ENCODE assay signal across 1 cellular context in the genomic region with DNA sequence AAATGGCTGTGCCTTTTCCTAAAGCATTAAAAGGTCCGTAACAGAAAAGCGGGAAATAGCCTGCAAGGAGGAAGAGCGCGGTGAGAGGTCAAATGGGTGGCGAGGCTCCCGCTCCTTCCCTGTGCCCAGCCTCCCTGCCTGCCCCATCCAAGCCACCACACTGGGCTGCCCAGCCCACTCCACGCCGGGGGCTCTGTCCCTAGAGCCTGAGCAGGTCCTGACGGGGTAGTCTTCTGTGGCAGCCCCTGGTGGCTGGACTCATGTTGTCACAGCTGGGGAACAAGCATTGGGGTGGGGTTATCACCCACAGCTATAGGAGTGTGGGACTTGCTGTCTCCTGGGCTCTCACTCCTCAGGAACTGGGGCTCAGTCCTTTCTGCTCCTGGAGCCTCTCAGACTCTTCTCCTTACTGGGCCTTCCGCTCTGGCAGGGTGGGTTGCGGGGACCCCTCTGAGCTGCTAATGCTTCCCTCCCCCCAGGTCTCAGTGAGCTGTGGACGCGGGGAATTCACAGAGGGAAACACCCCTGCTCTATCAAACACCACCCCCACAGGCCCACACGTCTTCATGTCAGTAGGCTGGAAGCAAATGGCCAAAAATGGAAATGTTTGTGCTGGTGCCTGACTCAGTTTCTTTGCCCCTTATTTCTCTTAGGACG.
TF ChIP-seq lines count a peak whose summit lies in the region.

No MANE protein-coding gene starts in this region.

TF ChIP-seq in GM23338, 12 proteins besides CTCF, POLR2A, EP300 and RAD21:
- TF ChIP-seq, protein P1, sequence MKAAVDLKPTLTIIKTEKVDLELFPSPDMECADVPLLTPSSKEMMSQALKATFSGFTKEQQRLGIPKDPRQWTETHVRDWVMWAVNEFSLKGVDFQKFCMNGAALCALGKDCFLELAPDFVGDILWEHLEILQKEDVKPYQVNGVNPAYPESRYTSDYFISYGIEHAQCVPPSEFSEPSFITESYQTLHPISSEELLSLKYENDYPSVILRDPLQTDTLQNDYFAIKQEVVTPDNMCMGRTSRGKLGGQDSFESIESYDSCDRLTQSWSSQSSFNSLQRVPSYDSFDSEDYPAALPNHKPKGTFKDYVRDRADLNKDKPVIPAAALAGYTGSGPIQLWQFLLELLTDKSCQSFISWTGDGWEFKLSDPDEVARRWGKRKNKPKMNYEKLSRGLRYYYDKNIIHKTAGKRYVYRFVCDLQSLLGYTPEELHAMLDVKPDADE (IDR thresholded peaks at IDR 0.05): no peak
- TF ChIP-seq ZNF331 (CRISPR knock-in tag; IDR thresholded peaks at IDR 0.05; ENCODE audit: low read depth) (no peak), JUNB (IDR thresholded peaks at IDR 0.05; ENCODE audit: unreplicated experiment) (no peak), STAT1 (IDR thresholded peaks at IDR 0.05; ENCODE audit: unreplicated experiment) (no peak), CREB1 (CRISPR knock-in tag; IDR thresholded peaks at IDR 0.05; ENCODE audit: low read depth) (no peak), EZH2phosphoT487 (IDR thresholded peaks at IDR 0.05; ENCODE audit: unreplicated experiment) (no peak), ZNF114 (CRISPR knock-in tag; IDR thresholded peaks at IDR 0.05) (no peak), EZH2 (IDR thresholded peaks at IDR 0.05; ENCODE audit: low read depth, unreplicated experiment) (no peak), POLR2AphosphoS5 (IDR thresholded peaks at IDR 0.05; ENCODE audit: low read depth) (no peak), NANOG (IDR thresholded peaks at IDR 0.05; ENCODE audit: borderline replicate concordance) (no peak)
- TF ChIP-seq, protein P2, sequence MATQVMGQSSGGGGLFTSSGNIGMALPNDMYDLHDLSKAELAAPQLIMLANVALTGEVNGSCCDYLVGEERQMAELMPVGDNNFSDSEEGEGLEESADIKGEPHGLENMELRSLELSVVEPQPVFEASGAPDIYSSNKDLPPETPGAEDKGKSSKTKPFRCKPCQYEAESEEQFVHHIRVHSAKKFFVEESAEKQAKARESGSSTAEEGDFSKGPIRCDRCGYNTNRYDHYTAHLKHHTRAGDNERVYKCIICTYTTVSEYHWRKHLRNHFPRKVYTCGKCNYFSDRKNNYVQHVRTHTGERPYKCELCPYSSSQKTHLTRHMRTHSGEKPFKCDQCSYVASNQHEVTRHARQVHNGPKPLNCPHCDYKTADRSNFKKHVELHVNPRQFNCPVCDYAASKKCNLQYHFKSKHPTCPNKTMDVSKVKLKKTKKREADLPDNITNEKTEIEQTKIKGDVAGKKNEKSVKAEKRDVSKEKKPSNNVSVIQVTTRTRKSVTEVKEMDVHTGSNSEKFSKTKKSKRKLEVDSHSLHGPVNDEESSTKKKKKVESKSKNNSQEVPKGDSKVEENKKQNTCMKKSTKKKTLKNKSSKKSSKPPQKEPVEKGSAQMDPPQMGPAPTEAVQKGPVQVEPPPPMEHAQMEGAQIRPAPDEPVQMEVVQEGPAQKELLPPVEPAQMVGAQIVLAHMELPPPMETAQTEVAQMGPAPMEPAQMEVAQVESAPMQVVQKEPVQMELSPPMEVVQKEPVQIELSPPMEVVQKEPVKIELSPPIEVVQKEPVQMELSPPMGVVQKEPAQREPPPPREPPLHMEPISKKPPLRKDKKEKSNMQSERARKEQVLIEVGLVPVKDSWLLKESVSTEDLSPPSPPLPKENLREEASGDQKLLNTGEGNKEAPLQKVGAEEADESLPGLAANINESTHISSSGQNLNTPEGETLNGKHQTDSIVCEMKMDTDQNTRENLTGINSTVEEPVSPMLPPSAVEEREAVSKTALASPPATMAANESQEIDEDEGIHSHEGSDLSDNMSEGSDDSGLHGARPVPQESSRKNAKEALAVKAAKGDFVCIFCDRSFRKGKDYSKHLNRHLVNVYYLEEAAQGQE (IDR thresholded peaks at IDR 0.05; ENCODE audit: unreplicated experiment): no peak
- TF ChIP-seq, protein P3, sequence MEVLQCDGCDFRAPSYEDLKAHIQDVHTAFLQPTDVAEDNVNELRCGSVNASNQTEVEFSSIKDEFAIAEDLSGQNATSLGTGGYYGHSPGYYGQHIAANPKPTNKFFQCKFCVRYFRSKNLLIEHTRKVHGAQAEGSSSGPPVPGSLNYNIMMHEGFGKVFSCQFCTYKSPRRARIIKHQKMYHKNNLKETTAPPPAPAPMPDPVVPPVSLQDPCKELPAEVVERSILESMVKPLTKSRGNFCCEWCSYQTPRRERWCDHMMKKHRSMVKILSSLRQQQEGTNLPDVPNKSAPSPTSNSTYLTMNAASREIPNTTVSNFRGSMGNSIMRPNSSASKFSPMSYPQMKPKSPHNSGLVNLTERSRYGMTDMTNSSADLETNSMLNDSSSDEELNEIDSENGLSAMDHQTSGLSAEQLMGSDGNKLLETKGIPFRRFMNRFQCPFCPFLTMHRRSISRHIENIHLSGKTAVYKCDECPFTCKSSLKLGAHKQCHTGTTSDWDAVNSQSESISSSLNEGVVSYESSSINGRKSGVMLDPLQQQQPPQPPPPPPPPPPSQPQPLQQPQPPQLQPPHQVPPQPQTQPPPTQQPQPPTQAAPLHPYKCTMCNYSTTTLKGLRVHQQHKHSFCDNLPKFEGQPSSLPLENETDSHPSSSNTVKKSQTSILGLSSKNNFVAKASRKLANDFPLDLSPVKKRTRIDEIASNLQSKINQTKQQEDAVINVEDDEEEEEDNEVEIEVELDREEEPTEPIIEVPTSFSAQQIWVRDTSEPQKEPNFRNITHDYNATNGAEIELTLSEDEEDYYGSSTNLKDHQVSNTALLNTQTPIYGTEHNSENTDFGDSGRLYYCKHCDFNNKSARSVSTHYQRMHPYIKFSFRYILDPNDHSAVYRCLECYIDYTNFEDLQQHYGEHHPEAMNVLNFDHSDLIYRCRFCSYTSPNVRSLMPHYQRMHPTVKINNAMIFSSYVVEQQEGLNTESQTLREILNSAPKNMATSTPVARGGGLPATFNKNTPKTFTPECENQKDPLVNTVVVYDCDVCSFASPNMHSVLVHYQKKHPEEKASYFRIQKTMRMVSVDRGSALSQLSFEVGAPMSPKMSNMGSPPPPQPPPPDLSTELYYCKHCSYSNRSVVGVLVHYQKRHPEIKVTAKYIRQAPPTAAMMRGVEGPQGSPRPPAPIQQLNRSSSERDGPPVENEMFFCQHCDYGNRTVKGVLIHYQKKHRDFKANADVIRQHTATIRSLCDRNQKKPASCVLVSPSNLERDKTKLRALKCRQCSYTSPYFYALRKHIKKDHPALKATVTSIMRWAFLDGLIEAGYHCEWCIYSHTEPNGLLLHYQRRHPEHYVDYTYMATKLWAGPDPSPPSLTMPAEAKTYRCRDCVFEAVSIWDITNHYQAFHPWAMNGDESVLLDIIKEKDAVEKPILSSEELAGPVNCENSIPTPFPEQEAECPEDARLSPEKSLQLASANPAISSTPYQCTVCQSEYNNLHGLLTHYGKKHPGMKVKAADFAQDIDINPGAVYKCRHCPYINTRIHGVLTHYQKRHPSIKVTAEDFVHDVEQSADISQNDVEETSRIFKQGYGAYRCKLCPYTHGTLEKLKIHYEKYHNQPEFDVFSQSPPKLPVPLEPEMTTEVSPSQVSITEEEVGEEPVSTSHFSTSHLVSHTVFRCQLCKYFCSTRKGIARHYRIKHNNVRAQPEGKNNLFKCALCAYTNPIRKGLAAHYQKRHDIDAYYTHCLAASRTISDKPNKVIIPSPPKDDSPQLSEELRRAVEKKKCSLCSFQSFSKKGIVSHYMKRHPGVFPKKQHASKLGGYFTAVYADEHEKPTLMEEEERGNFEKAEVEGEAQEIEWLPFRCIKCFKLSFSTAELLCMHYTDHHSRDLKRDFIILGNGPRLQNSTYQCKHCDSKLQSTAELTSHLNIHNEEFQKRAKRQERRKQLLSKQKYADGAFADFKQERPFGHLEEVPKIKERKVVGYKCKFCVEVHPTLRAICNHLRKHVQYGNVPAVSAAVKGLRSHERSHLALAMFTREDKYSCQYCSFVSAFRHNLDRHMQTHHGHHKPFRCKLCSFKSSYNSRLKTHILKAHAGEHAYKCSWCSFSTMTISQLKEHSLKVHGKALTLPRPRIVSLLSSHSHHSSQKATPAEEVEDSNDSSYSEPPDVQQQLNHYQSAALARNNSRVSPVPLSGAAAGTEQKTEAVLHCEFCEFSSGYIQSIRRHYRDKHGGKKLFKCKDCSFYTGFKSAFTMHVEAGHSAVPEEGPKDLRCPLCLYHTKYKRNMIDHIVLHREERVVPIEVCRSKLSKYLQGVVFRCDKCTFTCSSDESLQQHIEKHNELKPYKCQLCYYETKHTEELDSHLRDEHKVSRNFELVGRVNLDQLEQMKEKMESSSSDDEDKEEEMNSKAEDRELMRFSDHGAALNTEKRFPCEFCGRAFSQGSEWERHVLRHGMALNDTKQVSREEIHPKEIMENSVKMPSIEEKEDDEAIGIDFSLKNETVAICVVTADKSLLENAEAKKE (CRISPR knock-in tag; IDR thresholded peaks at IDR 0.05): no peak
